27 cellular contexts compared by ENCODE assay signal in genomic region chr11:116397556-116398167, GRCh38.
DNase-seq lines count a peak whose midpoint lies in the region; ATAC-seq, FAIRE-seq and TF ChIP-seq lines count a peak whose summit lies in the region.
"Had no signal": no experiment of that assay in that cellular context is flagged by ENCODE, and none has a peak within 500 bp of the region (broad histone marks: within the 10 kb centered on the region; RNA-seq: fewer than 3 reads in every experiment).

No MANE protein-coding gene starts in this region.

- H3K9ac ChIP-seq in endothelial cell of umbilical vein (replicated peaks; ENCODE audit: extremely low read depth, insufficient read depth, low read length) = no peak overlapping the region
- H3K9ac ChIP-seq: BLaER1, SK-N-SH had no signal

- TF ChIP-seq CTCF in D721Med (IDR thresholded peaks at IDR 0.05; ENCODE audit: insufficient read depth, missing control alignments) (no peak), endothelial cell of umbilical vein (IDR thresholded peaks at IDR 0.05; ENCODE audit: extremely low read depth in 1 of 2, insufficient read depth in 1 of 2, low read depth in 1 of 2, low read length in 2 of 2) (no peak), nephron (IDR thresholded peaks at IDR 0.05; ENCODE audit: unreplicated experiment in 3 of 3) (no peak), CD14-positive monocyte (IDR thresholded peaks at IDR 0.05) (no peak)

- peak overlapping the region; percentile 84 for H3K27ac ChIP-seq in endothelial cell of umbilical vein (ENCODE audit: insufficient read depth, low read depth, low read length)
- H3K27ac ChIP-seq: BLaER1, RWPE1 had no signal

- no peak overlapping the region for H2AFZ ChIP-seq in endothelial cell of umbilical vein (ENCODE audit: low read depth, low read length)

- peak; percentile 32 for FAIRE-seq in D721Med (lab: Jason Lieb, UNC)
- FAIRE-seq in endothelial cell of umbilical vein (lab: Jason Lieb, UNC) = no peak
- FAIRE-seq: A204.1, GM12891, H1 had no signal

- no peaks in the 10 kb centered on the region for H4K20me1 ChIP-seq in endothelial cell of umbilical vein (replicated peaks; ENCODE audit: control insufficient read depth, extremely low read depth, insufficient read depth, low read length)
- H4K20me1 ChIP-seq: BLaER1 had no signal

- no peak overlapping the region for H3K4me3 Mint-ChIP-seq in nephron
- H3K4me3 Mint-ChIP-seq in activated naive CD4-positive, alpha-beta T cell treated with anti-CD3 and anti-CD28 coated beads, Interleukin-2, amount 10 ng/mL, durations not matched to agents 7 days and 5 days = no peak overlapping the region
- no peak overlapping the region for H3K4me3 Mint-ChIP-seq in CD14-positive monocyte
- H3K4me3 Mint-ChIP-seq: CD4-positive, alpha-beta T cell had no signal

- CTCF ChIA-PET in endothelial cell of umbilical vein (lab: Charles Lee) = interaction anchor here (0.7 to 2.3 kb wide), 5 partner anchors 17 to 294 kb away, joined by 3 to 16 read pairs (median 6); no protein-coding TSS in a partner anchor
- CTCF ChIA-PET in activated naive CD4-positive, alpha-beta T cell treated with anti-CD3 and anti-CD28 coated beads, Interleukin-2, amount 10 ng/mL, durations not matched to agents 7 days and 5 days (lab: Charles Lee) = no interaction called here

- no peaks in the 10 kb centered on the region for H3K9me3 ChIP-seq in endothelial cell of umbilical vein (replicated peaks; ENCODE audit: control insufficient read depth, insufficient read depth, low read length)
- H3K9me3 ChIP-seq: SK-N-SH had no signal

- H3K4me3 ChIP-seq in endothelial cell of umbilical vein (replicated peaks in 1 of 3; ENCODE audit: insufficient read depth in 1 of 3, low read depth in 1 of 3, low read length in 3 of 3) = no peak overlapping the region
- H3K4me3 ChIP-seq: BLaER1 had no signal

- H3K4me1 Mint-ChIP-seq in nephron = peaks cover 20% of the 10 kb centered on the region
- H3K4me1 Mint-ChIP-seq in activated naive CD4-positive, alpha-beta T cell treated with anti-CD3 and anti-CD28 coated beads, Interleukin-2, amount 10 ng/mL, durations not matched to agents 7 days and 5 days = no peaks in the 10 kb centered on the region
- H3K4me1 Mint-ChIP-seq in CD14-positive monocyte = no peaks in the 10 kb centered on the region

- H3K27ac Mint-ChIP-seq in nephron (peak overlapping the region in 2 of 3 experiments; percentile 60 to 82), CD14-positive monocyte (peak overlapping the region in 1 of 7 donors; percentile 53)
- no peak overlapping the region for H3K27ac Mint-ChIP-seq in activated naive CD4-positive, alpha-beta T cell treated with anti-CD3 and anti-CD28 coated beads, Interleukin-2, amount 10 ng/mL, durations not matched to agents 7 days and 5 days
- H3K27ac Mint-ChIP-seq: CD4-positive, alpha-beta T cell had no signal

- H3K79me2 ChIP-seq in endothelial cell of umbilical vein (ENCODE audit: control insufficient read depth, insufficient read depth, low read length) = no peaks in the 10 kb centered on the region

- H3K9me3 Mint-ChIP-seq in nephron (peaks cover 6% of the 10 kb centered on the region), CD14-positive monocyte (peaks cover 0 to 9% (median 2%) of the 10 kb centered on the region in 7 donors)
- no peaks in the 10 kb centered on the region for H3K9me3 Mint-ChIP-seq in activated naive CD4-positive, alpha-beta T cell treated with anti-CD3 and anti-CD28 coated beads, Interleukin-2, amount 10 ng/mL, durations not matched to agents 7 days and 5 days
- H3K9me3 Mint-ChIP-seq: CD4-positive, alpha-beta T cell had no signal

- peaks cover 18% of the 10 kb centered on the region for H3K4me1 ChIP-seq in endothelial cell of umbilical vein (ENCODE audit: control insufficient read depth, extremely low read depth, insufficient read depth, low read length)
- H3K4me1 ChIP-seq: BLaER1 had no signal

- in situ Hi-C loops in G401 (cut with HindIII; ENCODE audit: low sequenced_read_pairs) = no loop called here

- TF ChIP-seq POLR2A in endothelial cell of umbilical vein (IDR thresholded peaks at IDR 0.05; ENCODE audit: low read depth, low read length) = no peak

- no peaks in the 10 kb centered on the region for H3K36me3 ChIP-seq in endothelial cell of umbilical vein (ENCODE audit: control insufficient read depth in 2 of 2, extremely low read depth in 1 of 2, insufficient read depth in 2 of 2, low read length in 2 of 2)
- H3K36me3 ChIP-seq: BLaER1 had no signal

- H3K9me1 ChIP-seq in endothelial cell of umbilical vein (replicated peaks; ENCODE audit: control insufficient read depth, extremely low read depth, insufficient read depth, low read length) = no peaks in the 10 kb centered on the region

- POLR2A ChIA-PET in endothelial cell of umbilical vein (lab: Charles Lee) = no interaction called here

- H3K4me2 ChIP-seq in endothelial cell of umbilical vein (ENCODE audit: insufficient read depth, low read length) = no peak overlapping the region
- H3K4me2 ChIP-seq: BLaER1, SK-N-SH had no signal

- DNase-seq in D721Med (ENCODE audit: insufficient read length, low spot score) = no peak
- DNase-seq in G401 (ENCODE audit: low spot score) = peak; percentile 26
- no peak for DNase-seq in endothelial cell of umbilical vein (ENCODE audit: low read depth, low spot score)
- no peak for DNase-seq in Right ventricle myocardium inferior (ENCODE audit: missing footprints)
- DNase-seq in activated naive CD4-positive, alpha-beta T cell treated with anti-CD3 and anti-CD28 coated beads, Interleukin-2, amount 10 ng/mL, durations not matched to agents 7 days and 5 days = no peak
- DNase-seq in CD14-positive monocyte (ENCODE audit: low spot score) = no peak
- no peak for DNase-seq in T-helper 2 cell
- DNase-seq: CD4-positive, alpha-beta T cell; DMS79; EL; GF-D8; HCEC 1CT; Karpas-422; NCI-H1105 treated with DMSO at 0.1 percent for 48 hours; NCI-H1930; NCI-H2107; NCI-H446; NCI-H524 treated with DMSO at 0.1 percent for 48 hours; SHP77 treated with DMSO at 0.1 percent for 48 hours; SK-N-SH; SW 1271 had no signal

- intact Hi-C loops in endothelial cell of umbilical vein (cut with micrococcal nuclease) = loop anchor here (2.0 kb wide), 1 partner anchor 73 kb away; no protein-coding TSS in a partner anchor
- intact Hi-C loops in Right ventricle myocardium inferior (cut with DNase I) = no loop called here
- intact Hi-C loops in CD14-positive monocyte (cut with micrococcal nuclease) = no loop called here

- H3K27me3 Mint-ChIP-seq in nephron (ENCODE audit: low read depth) (no peaks in the 10 kb centered on the region), CD14-positive monocyte (ENCODE audit: low read depth in 3 of 3) (peaks cover 2 to 5% (median 4%) of the 10 kb centered on the region in 3 donors)
- no peaks in the 10 kb centered on the region for H3K27me3 Mint-ChIP-seq in activated naive CD4-positive, alpha-beta T cell treated with anti-CD3 and anti-CD28 coated beads, Interleukin-2, amount 10 ng/mL, durations not matched to agents 7 days and 5 days

- H3K36me3 Mint-ChIP-seq in nephron (ENCODE audit: low read depth) (no peaks in the 10 kb centered on the region), CD14-positive monocyte (no peaks in the 10 kb centered on the region)
- no peaks in the 10 kb centered on the region for H3K36me3 Mint-ChIP-seq in activated naive CD4-positive, alpha-beta T cell treated with anti-CD3 and anti-CD28 coated beads, Interleukin-2, amount 10 ng/mL, durations not matched to agents 7 days and 5 days

- no peaks in the 10 kb centered on the region for H3K27me3 ChIP-seq in endothelial cell of umbilical vein (ENCODE audit: control insufficient read depth in 2 of 2, insufficient read depth in 2 of 2, low read length in 2 of 2)
- H3K27me3 ChIP-seq: BLaER1 had no signal

- no TSS peak for BruUV-seq in endothelial cell of umbilical vein (replicated peaks; lab: Mats Ljungman, UMichigan)

- dilution Hi-C loops in endothelial cell of umbilical vein (cut with MboI; ENCODE audit: extremely low pct_ligation_motif_present, low sequenced_read_pairs) = no loop called here

- ATAC-seq in Right ventricle myocardium inferior = no peak

TF ChIP-seq in endothelial cell of umbilical vein, 7 proteins besides CTCF, POLR2A, EP300 and RAD21:
- TF ChIP-seq GATA2 (IDR thresholded peaks at IDR 0.05; ENCODE audit: insufficient read depth, insufficient read length, low read depth, low read length) = no peak
- TF ChIP-seq MYC (IDR thresholded peaks at IDR 0.05; ENCODE audit: low read depth, low read length) = no peak
- no peak for TF ChIP-seq EZH2 (IDR thresholded peaks at IDR 0.05; ENCODE audit: borderline replicate concordance, low read depth, low read length, severe bottlenecking)
- TF ChIP-seq POLR2AphosphoS5 (IDR thresholded peaks at IDR 0.05; ENCODE audit: insufficient read depth, low read depth, low read length) = no peak
- no peak for TF ChIP-seq MAX (IDR thresholded peaks at IDR 0.05; ENCODE audit: insufficient read depth, insufficient read length)
- no peak for TF ChIP-seq FOS (IDR thresholded peaks at IDR 0.05; ENCODE audit: borderline replicate concordance, insufficient read depth, low read length)
- TF ChIP-seq JUN (IDR thresholded peaks at IDR 0.05; ENCODE audit: borderline replicate concordance, insufficient read depth, insufficient read length, low read depth) = no peak
